ENCODE assay signal across 26 cellular contexts in genomic region chr4:121236353-121237068, GRCh38.
"Had no signal": no experiment of that assay in that cellular context is flagged by ENCODE, and none has a peak within 500 bp of the region (broad histone marks: within the 10 kb centered on the region; RNA-seq: fewer than 3 reads in every experiment).

No MANE protein-coding gene starts in this region.

- H3K4me3 ChIP-seq: colonic mucosa, gastrocnemius medialis, left lung, neural progenitor cell, right lobe of liver, suprapubic skin, transverse colon, upper lobe of right lung, uterus had no signal

- H3K36me3 Mint-ChIP-seq: natural killer cell treated with Interleukin-12 subunit alpha and Interleukin-12 subunit beta and Interleukin-15 and Interleukin-18, amount 100 ng/mL, for 72 hours had no signal

- H2AFZ ChIP-seq: neural progenitor cell, parathyroid adenoma had no signal

- DNase-seq: colonic mucosa; effector CD8-positive, alpha-beta T cell; endodermal cell; foreskin fibroblast; gastrocnemius medialis; head of caudate nucleus; kidney; left lung; mesendoderm; right lobe of liver; small intestine; stimulated activated CD4-positive, alpha-beta T cell treated with anti-CD3 and anti-CD28 coated beads, Interleukin-15, amount 100 ng/mL, for 24 hours; stimulated activated CD4-positive, alpha-beta T cell treated with anti-CD3 and anti-CD28 coated beads, Interleukin-2, amount 100 ng/mL, for 48 hours; stimulated activated naive CD4-positive, alpha-beta T cell; stimulated activated naive CD8-positive, alpha-beta T cell treated with anti-CD3 and anti-CD28 coated beads, Interleukin-15, amount 100 ng/mL, for 72 hours; transverse colon; upper lobe of right lung; uterus had no signal

- H3K27ac ChIP-seq: colonic mucosa, epithelial cell of prostate, gastrocnemius medialis, left lung, neural progenitor cell, parathyroid adenoma, right lobe of liver, suprapubic skin, transverse colon, upper lobe of right lung, uterus had no signal

- H3K4me3 Mint-ChIP-seq: dendritic cell treated with granulocyte-macrophage colony-stimulating factor and Interleukin-4, amounts not matched to agents 40 ng/mL and 50 ng/mL, for 4 days; endodermal cell; natural killer cell treated with Interleukin-12 subunit alpha and Interleukin-12 subunit beta and Interleukin-15 and Interleukin-18, amount 100 ng/mL, for 72 hours; neural progenitor cell; stimulated activated naive CD8-positive, alpha-beta T cell treated with anti-CD3 and anti-CD28 coated beads, Interleukin-15, amount 100 ng/mL, for 72 hours had no signal

- H3K4me1 Mint-ChIP-seq: neural progenitor cell had no signal

- H3K4me2 ChIP-seq: neural progenitor cell had no signal

- H3K27me3 ChIP-seq: colonic mucosa, gastrocnemius medialis, left lung, neural progenitor cell, right lobe of liver, suprapubic skin, transverse colon, upper lobe of right lung, uterus had no signal

- ATAC-seq: esophagus mucosa; gastrocnemius medialis; left lung; natural killer cell treated with Interleukin-12 subunit alpha and Interleukin-12 subunit beta and Interleukin-15 and Interleukin-18, amount 100 ng/mL, for 72 hours; right lobe of liver; stimulated activated naive CD8-positive, alpha-beta T cell treated with anti-CD3 and anti-CD28 coated beads, Interleukin-15, amount 100 ng/mL, for 72 hours; upper lobe of right lung had no signal

- H3K36me3 ChIP-seq: colonic mucosa, gastrocnemius medialis, left lung, neural progenitor cell, right lobe of liver, suprapubic skin, transverse colon, upper lobe of right lung, uterus had no signal

- H3K9me3 Mint-ChIP-seq: dendritic cell treated with granulocyte-macrophage colony-stimulating factor and Interleukin-4, amounts not matched to agents 40 ng/mL and 50 ng/mL, for 4 days; natural killer cell treated with Interleukin-12 subunit alpha and Interleukin-12 subunit beta and Interleukin-15 and Interleukin-18, amount 100 ng/mL, for 72 hours had no signal

- H3K9ac ChIP-seq: neural progenitor cell, parathyroid adenoma had no signal

- H3K9me3 ChIP-seq: colonic mucosa, gastrocnemius medialis, left lung, right lobe of liver, suprapubic skin, transverse colon, upper lobe of right lung, uterus had no signal

- H3K27me3 Mint-ChIP-seq: natural killer cell treated with Interleukin-12 subunit alpha and Interleukin-12 subunit beta and Interleukin-15 and Interleukin-18, amount 100 ng/mL, for 72 hours; progenitor cell of endocrine pancreas; stimulated activated naive CD8-positive, alpha-beta T cell treated with anti-CD3 and anti-CD28 coated beads, Interleukin-15, amount 100 ng/mL, for 72 hours had no signal

- H3K4me1 ChIP-seq: colonic mucosa, gastrocnemius medialis, left lung, neural progenitor cell, parathyroid adenoma, right lobe of liver, suprapubic skin, upper lobe of right lung, uterus had no signal
